8 cellular contexts compared by ENCODE assay signal in the genomic region with DNA sequence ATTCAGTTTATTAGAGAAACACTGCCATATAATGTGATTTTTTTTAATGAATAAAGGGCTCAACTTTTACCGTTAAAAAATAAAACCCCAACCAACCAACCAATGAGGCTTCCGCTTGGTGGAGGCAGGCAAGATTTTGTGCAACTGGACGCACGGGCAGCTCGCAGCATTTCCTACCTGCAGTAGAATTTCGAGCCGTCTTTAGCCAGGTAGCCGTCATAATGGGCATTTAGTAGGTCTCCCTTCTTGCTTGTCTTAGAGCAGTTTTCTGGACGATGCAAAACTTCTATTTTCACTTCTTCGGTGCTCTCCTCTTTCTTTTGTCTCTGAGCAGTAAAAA. TPM values are rescaled to one million over a fixed set of nuclear protein-coding genes. Genes with fewer than 3 reads are reported as not detected.
DNase-seq lines count a peak whose midpoint lies in the region; ATAC-seq and TF ChIP-seq lines count a peak whose summit lies in the region.

No MANE protein-coding gene starts in this region.

- H3K9me3 ChIP-seq in body of pancreas (no peaks in the 10 kb centered on the region), lower lobe of right lung (no peaks in the 10 kb centered on the region), upper lobe of right lung (no peaks in the 10 kb centered on the region)

- H3K27ac ChIP-seq in KMS-11 (peak overlapping the region; percentile 86), body of pancreas (peak overlapping the region; percentile 92 to 98 (median 96)), lower lobe of right lung (peak overlapping the region; percentile 96), upper lobe of right lung (peak overlapping the region; percentile 92)

- 1% methylated on average over 10 of the region's 10 CpGs for WGBS in body of pancreas, 2 donors

- no peak for TF ChIP-seq POLR2A in body of pancreas (IDR thresholded peaks at IDR 0.05)

- H3K36me3 Mint-ChIP-seq in activated T-cell treated with anti-CD3 and anti-CD28 coated beads, Interleukin-2, amount 50 U/mL, for 24 hours (ENCODE audit: low read depth), result peaks cover 15% of the 10 kb centered on the region

- H3K27me3 Mint-ChIP-seq in activated T-cell treated with anti-CD3 and anti-CD28 coated beads, Interleukin-2, amount 50 U/mL, for 24 hours, result no peaks in the 10 kb centered on the region

- peaks cover 16% of the 10 kb centered on the region; the same call in 1 of the 2 replicates for H3K79me2 ChIP-seq in KMS-11 (ENCODE audit: insufficient read depth, low read depth)

- H3K27me3 ChIP-seq in KMS-11 (ENCODE audit: insufficient read depth, low read depth) (no peaks in the 10 kb centered on the region), body of pancreas (no peaks in the 10 kb centered on the region), lower lobe of right lung (ENCODE audit: low read depth) (no peaks in the 10 kb centered on the region), upper lobe of right lung (no peaks in the 10 kb centered on the region)

- H3K9ac ChIP-seq in KMS-11, result peak overlapping the region; percentile 71

- H3K4me3 ChIP-seq in KMS-11 (IDR thresholded peaks at IDR 0.05; ENCODE audit: insufficient read depth, low read depth, low read length) (no peak overlapping the region), body of pancreas (peak overlapping the region; percentile 60 to 63), lower lobe of right lung (peak overlapping the region; percentile 60), upper lobe of right lung (peak overlapping the region; percentile 63)

- H3K27ac Mint-ChIP-seq in activated T-cell treated with anti-CD3 and anti-CD28 coated beads, Interleukin-2, amount 50 U/mL, for 24 hours, result peak overlapping the region; percentile 98

- H3K4me3 Mint-ChIP-seq in activated T-cell treated with anti-CD3 and anti-CD28 coated beads, Interleukin-2, amount 50 U/mL, for 24 hours, result peak overlapping the region; percentile 96

- peak overlapping the region; percentile 99 for H2AFZ ChIP-seq in KMS-11 (ENCODE audit: low read depth)

- ATAC-seq in body of pancreas, result no peak
- ATAC-seq in lower lobe of right lung, result no peak
- ATAC-seq in upper lobe of right lung, result no peak

- no peak for DNase-seq in activated T-cell treated with anti-CD3 and anti-CD28 coated beads, Interleukin-2, amount 50 U/mL, for 24 hours
- DNase-seq in activated T-cell treated with anti-CD3 and anti-CD28 coated beads, Interleukin-2, amount 50 U/mL, for 1 hour, result no peak
- peak in 3 of 4 donors; percentile 18 to 27 (median 18) for DNase-seq in body of pancreas
- no peak for DNase-seq in lower lobe of right lung
- no peak for DNase-seq in upper lobe of right lung
- DNase-seq in UCSD-AML1 (lab: John Stamatoyannopoulos, UW; ENCODE audit: unreplicated experiment), result no peak
- no peak for DNase-seq in DMS153 treated with DMSO at 0.1 percent for 48 hours (lab: John Stamatoyannopoulos, UW; ENCODE audit: unreplicated experiment)

- intact Hi-C loops in body of pancreas (cut with DNase I), result no loop called here
- intact Hi-C loops in lower lobe of right lung (cut with DNase I), result no loop called here
- intact Hi-C loops in upper lobe of right lung (cut with DNase I), result no loop called here

- H4K20me1 ChIP-seq in KMS-11 (ENCODE audit: insufficient read depth), result no peaks in the 10 kb centered on the region

- no peaks in the 10 kb centered on the region for H3K36me3 ChIP-seq in KMS-11 (ENCODE audit: insufficient read depth)
- no peaks in the 10 kb centered on the region for H3K36me3 ChIP-seq in body of pancreas (replicated peaks in 1 of 2; ENCODE audit: insufficient read depth in 1 of 2, low read depth in 2 of 2)
- no peaks in the 10 kb centered on the region for H3K36me3 ChIP-seq in lower lobe of right lung
- H3K36me3 ChIP-seq in upper lobe of right lung, result no peaks in the 10 kb centered on the region

- TF ChIP-seq CTCF in KMS-11 (conservative IDR thresholded peaks at IDR 0.05; ENCODE audit: low read depth, low read length) (no peak), body of pancreas (IDR thresholded peaks at IDR 0.05) (no peak), lower lobe of right lung (IDR thresholded peaks at IDR 0.05) (no peak), upper lobe of right lung (IDR thresholded peaks at IDR 0.05) (no peak)

- H3K4me1 Mint-ChIP-seq in activated T-cell treated with anti-CD3 and anti-CD28 coated beads, Interleukin-2, amount 50 U/mL, for 24 hours (ENCODE audit: low read depth), result peaks cover 48% of the 10 kb centered on the region

- H3K9me3 Mint-ChIP-seq in activated T-cell treated with anti-CD3 and anti-CD28 coated beads, Interleukin-2, amount 50 U/mL, for 24 hours, result no peaks in the 10 kb centered on the region

- peaks cover 38% of the 10 kb centered on the region for H3K4me1 ChIP-seq in KMS-11 (ENCODE audit: low read depth, poor library complexity, severe bottlenecking)
- H3K4me1 ChIP-seq in body of pancreas, result peaks cover 35% of the 10 kb centered on the region
- peaks cover 37% of the 10 kb centered on the region for H3K4me1 ChIP-seq in lower lobe of right lung
- H3K4me1 ChIP-seq in upper lobe of right lung, result peaks cover 31% of the 10 kb centered on the region

- H3K4me2 ChIP-seq in KMS-11, result peak overlapping the region; percentile 89

RNA-seq across cellular contexts. Expression of a gene that starts 0.3 kb away (rescaled TPM):
- total RNA-seq in body of pancreas (1 to 10 TPM; 2.9 to 4.6 TPM), lower lobe of right lung (10.5 TPM), upper lobe of right lung (7.3 TPM)

RNA-seq across cellular contexts. Expression of a gene that starts 2.2 kb away (rescaled TPM):
- total RNA-seq in body of pancreas (1 to 10 TPM; 5.3 to 6.5 TPM), lower lobe of right lung (35.1 TPM), upper lobe of right lung (36.6 TPM)

RNA-seq across cellular contexts. Expression of a gene that starts 26.9 kb away (rescaled TPM):
- total RNA-seq in body of pancreas (1 to 10 TPM in 1 of 2 donors, not detected in 1; 4.2 TPM), lower lobe of right lung (3.0 TPM), upper lobe of right lung (2.3 TPM)

RNA-seq across cellular contexts. Expression of a gene that starts 27.1 kb away (rescaled TPM):
- 10 to 100 TPM; 21.5 to 35.9 TPM for total RNA-seq in body of pancreas
- total RNA-seq in lower lobe of right lung, result 46.3 TPM
- 47.3 TPM for total RNA-seq in upper lobe of right lung

Comparison
In these comparisons a context has a peak if more than half of its experiments do, and no peak if none do; other contexts are left out.
1. DNase-seq: peak in body of pancreas (3 of 4); none in activated T-cell treated with anti-CD3 and anti-CD28 coated beads, Interleukin-2, amount 50 U/mL, for 24 hours (single experiment), activated T-cell treated with anti-CD3 and anti-CD28 coated beads, Interleukin-2, amount 50 U/mL, for 1 hour (single experiment), lower lobe of right lung (single experiment), upper lobe of right lung (single experiment), UCSD-AML1 (single experiment) and DMS153 treated with DMSO at 0.1 percent for 48 hours (single experiment).
2. Peak in every context shown above with its lines, with median percentiles within 50 percentile points of each other: H3K27ac ChIP-seq.